ENCODE assay signal across 28 cellular contexts in the genomic region with DNA sequence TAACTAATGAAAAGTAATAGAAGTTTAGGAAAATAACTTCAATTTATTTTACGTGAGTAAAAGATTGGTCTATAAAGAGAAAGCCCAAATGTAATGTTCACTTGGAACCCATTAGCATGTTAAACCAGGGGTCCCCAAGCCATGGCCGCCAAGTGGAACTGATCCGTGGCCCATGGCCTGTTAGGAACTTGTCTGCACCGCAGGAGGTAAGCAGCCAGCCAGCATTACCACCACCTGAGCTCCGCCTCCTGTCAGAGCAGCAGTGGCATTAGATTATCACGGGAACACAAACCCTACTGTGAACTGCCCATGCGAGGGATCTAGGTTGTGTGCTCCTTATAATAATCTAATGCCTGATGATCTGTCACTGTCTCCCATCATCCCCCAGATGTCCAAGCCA.
"Had no signal": no experiment of that assay in that cellular context is flagged by ENCODE, and none has a peak within 500 bp of the region (broad histone marks: within the 10 kb centered on the region; RNA-seq: fewer than 3 reads in every experiment).

No MANE protein-coding gene starts in this region.

- H3K4me1 ChIP-seq: gastrocnemius medialis, heart left ventricle, prostate gland, right atrium auricular region, thyroid gland, vagina had no signal

- ATAC-seq: esophagus mucosa; gastrocnemius medialis; heart left ventricle; left lobe of liver; mucosa of descending colon; natural killer cell treated with Interleukin-12 subunit alpha and Interleukin-12 subunit beta and Interleukin-15 and Interleukin-18, amount 100 ng/mL, for 72 hours; sciatic nerve; stimulated activated naive CD8-positive, alpha-beta T cell treated with anti-CD3 and anti-CD28 coated beads, Interleukin-15, amount 100 ng/mL, for 72 hours had no signal

- H3K4me2 ChIP-seq: hepatocyte, smooth muscle cell had no signal

- FAIRE-seq: keratinocyte had no signal

- DNase-seq: dorsolateral prefrontal cortex; effector CD4-positive, alpha-beta T cell; foreskin fibroblast; gastrocnemius medialis; heart left ventricle; mucosa of descending colon; naive B cell; nucleus accumbens; stimulated activated CD4-positive, alpha-beta T cell treated with anti-CD3 and anti-CD28 coated beads, Interleukin-12 subunit alpha, Interleukin-12 subunit beta, amount 100 ng/mL, for 4 hours; stimulated activated CD4-positive, alpha-beta T cell treated with anti-CD3 and anti-CD28 coated beads, Interleukin-1b, Interleukin-23, amount 100 ng/mL, for 48 hours; stimulated activated CD4-positive, alpha-beta T cell treated with anti-CD3 and anti-CD28 coated beads, Interleukin-4, amount 100 ng/mL, for 1 hour; stimulated activated CD8-positive, alpha-beta memory T cell treated with anti-CD3 and anti-CD28 coated beads, Interleukin-4, amount 100 ng/mL, for 48 hours; stimulated activated naive CD4-positive, alpha-beta T cell; stimulated activated naive CD8-positive, alpha-beta T cell treated with anti-CD3 and anti-CD28 coated beads, Interleukin-15, amount 100 ng/mL, for 72 hours; thyroid gland; trophoblast cell had no signal

- H3K79me2 ChIP-seq: hepatocyte had no signal

- H3K27ac ChIP-seq: dorsolateral prefrontal cortex, epithelial cell of prostate, gastrocnemius medialis, heart left ventricle, hepatocyte, prostate gland, right atrium auricular region, thyroid gland, vagina had no signal

- H3K9me3 ChIP-seq: gastrocnemius medialis, heart left ventricle, mucosa of descending colon, prostate gland, right atrium auricular region, thyroid gland, vagina had no signal

- H3K4me3 ChIP-seq: dorsolateral prefrontal cortex, gastrocnemius medialis, heart left ventricle, hepatocyte, lung, mucosa of descending colon, prostate gland, right atrium auricular region, smooth muscle cell, thyroid gland, vagina had no signal

- H3K27me3 ChIP-seq: dorsolateral prefrontal cortex, gastrocnemius medialis, heart left ventricle, hepatocyte, right atrium auricular region, thyroid gland, vagina had no signal

- H3K36me3 ChIP-seq: gastrocnemius medialis, heart left ventricle, prostate gland, right atrium auricular region, thyroid gland, vagina had no signal

- H2AFZ ChIP-seq: hepatocyte had no signal
